In genomic region chr6:53358440-53359087, GRCh38 we compare ENCODE assay signal across 1 cellular context.
TF ChIP-seq lines count a peak whose summit lies in the region.

No MANE protein-coding gene starts in this region.

TF ChIP-seq in HepG2, 621 proteins besides CTCF, POLR2A, EP300 and RAD21 (continued from another document):
- TF ChIP-seq ZNF609 (CRISPR knock-in tag; IDR thresholded peaks at IDR 0.05; ENCODE audit: borderline replicate concordance) (peak; percentile 30; the same call in 1 of the 2 replicates), ZNF703 (CRISPR knock-in tag; IDR thresholded peaks at IDR 0.05; ENCODE audit: borderline replicate concordance) (0 out of 2 replicates have a peak, but pooled peaks have one; percentile 57), ZFX (CRISPR knock-in tag; IDR thresholded peaks at IDR 0.05; ENCODE audit: low read depth) (no peak), MYNN (CRISPR knock-in tag; IDR thresholded peaks at IDR 0.05; ENCODE audit: low read depth) (peak; percentile 26; the same call in 1 of the 2 replicates), CREB1 (IDR thresholded peaks at IDR 0.05) (no peak), CREB1 (CRISPR knock-in tag; IDR thresholded peaks at IDR 0.05) (0 out of 2 replicates have a peak, but pooled peaks have one; percentile 54), GFI1 (CRISPR knock-in tag; IDR thresholded peaks at IDR 0.05; ENCODE audit: borderline replicate concordance) (no peak), ZNF780A (CRISPR knock-in tag; IDR thresholded peaks at IDR 0.05) (no peak), ZNF674 (CRISPR knock-in tag; IDR thresholded peaks at IDR 0.05; ENCODE audit: low read depth) (0 out of 2 replicates have a peak, but pooled peaks have one; percentile 47), NR3C1 (CRISPR knock-in tag; IDR thresholded peaks at IDR 0.05) (no peak), ZSCAN12 (CRISPR knock-in tag; IDR thresholded peaks at IDR 0.05) (no peak), MYPOP (CRISPR knock-in tag; IDR thresholded peaks at IDR 0.05) (peak; percentile 57), ZBTB38 (CRISPR knock-in tag; IDR thresholded peaks at IDR 0.05) (peak; percentile 48; the same call in 1 of the 2 replicates), MIER2 (CRISPR knock-in tag; IDR thresholded peaks at IDR 0.05) (no peak), ZMYM2 (CRISPR knock-in tag; IDR thresholded peaks at IDR 0.05) (peak; percentile 62; the same call in 1 of the 2 replicates), AHR (CRISPR knock-in tag; IDR thresholded peaks at IDR 0.05) (0 out of 2 replicates have a peak, but pooled peaks have one; percentile 6), ZNF121 (CRISPR knock-in tag; IDR thresholded peaks at IDR 0.05) (peak; percentile 86), ZNF280B (CRISPR knock-in tag; IDR thresholded peaks at IDR 0.05; ENCODE audit: borderline replicate concordance) (peak; percentile 59; the same call in 1 of the 2 replicates), SMC3 (IDR thresholded peaks at IDR 0.05; ENCODE audit: low read length) (no peak), ZNF549 (CRISPR knock-in tag; IDR thresholded peaks at IDR 0.05) (no peak), GTF3A (CRISPR knock-in tag; conservative IDR thresholded peaks at IDR 0.05) (0 out of 2 replicates have a peak, but pooled peaks have one; percentile 34), ZNF670 (CRISPR knock-in tag; IDR thresholded peaks at IDR 0.05; ENCODE audit: borderline replicate concordance) (no peak), MBD4 (IDR thresholded peaks at IDR 0.05; ENCODE audit: borderline replicate concordance, low read length) (no peak), ZNF605 (CRISPR knock-in tag; IDR thresholded peaks at IDR 0.05) (peak; percentile 59), ARID5B (CRISPR knock-in tag; IDR thresholded peaks at IDR 0.05) (peak; percentile 7; the same call in 1 of the 2 replicates), MEF2D (CRISPR knock-in tag; IDR thresholded peaks at IDR 0.05) (peak; percentile 1; the same call in 1 of the 2 replicates), ZBTB42 (CRISPR knock-in tag; IDR thresholded peaks at IDR 0.05) (0 out of 2 replicates have a peak, but pooled peaks have one; percentile 0), ELF1 (CRISPR knock-in tag; IDR thresholded peaks at IDR 0.05) (no peak), CBX5 (CRISPR knock-in tag; IDR thresholded peaks at IDR 0.05; ENCODE audit: borderline replicate concordance) (no peak), BATF2 (CRISPR knock-in tag; IDR thresholded peaks at IDR 0.05) (no peak), SKI (IDR thresholded peaks at IDR 0.05; ENCODE audit: partially characterized antibody) (no peak)
